ENCODE assay signal across 17 cellular contexts in the genomic region with DNA sequence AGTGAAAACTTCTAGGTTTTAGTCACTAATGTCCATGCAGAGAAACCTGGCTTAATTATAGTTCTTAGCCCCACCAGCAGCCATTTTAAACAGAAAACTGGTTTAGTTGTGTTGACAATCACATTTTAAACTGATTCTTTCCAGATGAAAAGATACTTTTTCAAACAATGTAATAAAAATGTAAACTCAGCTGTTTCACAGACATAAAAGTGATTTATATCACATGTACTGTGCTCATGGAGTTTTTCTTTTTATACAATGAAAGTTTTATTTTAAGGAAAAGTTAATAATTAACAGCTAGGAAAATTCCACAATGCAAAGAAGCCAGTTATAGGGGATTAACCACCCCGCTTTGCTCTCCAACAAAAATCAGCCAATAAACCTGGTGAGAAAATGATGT.
A peak's percentile ranks its signal among the peaks of the same experiment; 100 is the strongest.
DNase-seq lines count a peak whose midpoint lies in the region; ATAC-seq, FAIRE-seq and TF ChIP-seq lines count a peak whose summit lies in the region.
"Had no signal": no experiment of that assay in that cellular context is flagged by ENCODE, and none has a peak within 500 bp of the region (broad histone marks: within the 10 kb centered on the region; RNA-seq: fewer than 3 reads in every experiment).

No MANE protein-coding gene starts in this region.

- H3K27ac Mint-ChIP-seq in progenitor cell of endocrine pancreas = peak overlapping the region; percentile 46
- H3K27ac Mint-ChIP-seq in HFFc6 = no peak overlapping the region
- H3K27ac Mint-ChIP-seq: CD4-positive, alpha-beta T cell had no signal

- no peak for ATAC-seq in K562

- no peaks in the 10 kb centered on the region for H4K20me1 ChIP-seq in K562 (replicated peaks; ENCODE audit: control insufficient read depth, insufficient read depth, low read length)

- no peak overlapping the region for H3K4me3 ChIP-seq in K562

- no peaks in the 10 kb centered on the region for H3K9me1 ChIP-seq in K562 (ENCODE audit: control insufficient read depth, insufficient read depth, low read length)

- no peaks in the 10 kb centered on the region for H3K9me3 Mint-ChIP-seq in progenitor cell of endocrine pancreas (ENCODE audit: low read depth)
- H3K9me3 Mint-ChIP-seq in HFFc6 = no peaks in the 10 kb centered on the region
- H3K9me3 Mint-ChIP-seq: CD4-positive, alpha-beta T cell had no signal

- no peak for TF ChIP-seq RAD21 in K562 (CRISPR knock-in tag; conservative IDR thresholded peaks at IDR 0.05 in 1 of 2, IDR thresholded peaks at IDR 0.05 in 1 of 2)

- H3K27me3 Mint-ChIP-seq in progenitor cell of endocrine pancreas (peaks cover 6% of the 10 kb centered on the region), HFFc6 (ENCODE audit: insufficient read depth) (peaks cover 1% of the 10 kb centered on the region; the same call in 1 of the 2 replicates)
- H3K27me3 Mint-ChIP-seq: CD4-positive, alpha-beta T cell had no signal

- TF ChIP-seq EP300 in K562 (IDR thresholded peaks at IDR 0.05; ENCODE audit: low read length) = no peak

- H3K9ac ChIP-seq in K562 (ENCODE audit: insufficient read depth in 1 of 2, low read depth in 2 of 2, low read length in 2 of 2) = no peak overlapping the region

- H3K79me2 ChIP-seq in K562 (ENCODE audit: control insufficient read depth, insufficient read depth, low read length) = no peaks in the 10 kb centered on the region

- intact Hi-C loops in K562 (cut with micrococcal nuclease) = no loop called here

- CTCF ChIA-PET in K562 (lab: Yijun Ruan, JAX; ENCODE audit: low intra/inter-chr PET ratio) = no interaction called here

- no peak overlapping the region for H3K4me2 ChIP-seq in K562 (ENCODE audit: insufficient read depth, low read length)

- peaks cover 47% of the 10 kb centered on the region for H3K4me1 Mint-ChIP-seq in progenitor cell of endocrine pancreas (ENCODE audit: low read depth)
- H3K4me1 Mint-ChIP-seq in HFFc6 (ENCODE audit: low read depth) = no peaks in the 10 kb centered on the region

- H3K27me3 ChIP-seq in K562 (ENCODE audit: control insufficient read depth in 2 of 2, insufficient read depth in 2 of 2, low read length in 2 of 2) = no peaks in the 10 kb centered on the region

- no peak overlapping the region for H2AFZ ChIP-seq in K562 (ENCODE audit: low read depth, low read length)

- no peak overlapping the region for H3K4me3 Mint-ChIP-seq in progenitor cell of endocrine pancreas (ENCODE audit: low read depth)
- H3K4me3 Mint-ChIP-seq in HFFc6 = no peak overlapping the region
- H3K4me3 Mint-ChIP-seq: CD4-positive, alpha-beta T cell had no signal

- no peak for TF ChIP-seq POLR2A in K562 (conservative IDR thresholded peaks at IDR 0.05)

- no TSS peak for BruUV-seq in K562 (replicated peaks; lab: Mats Ljungman, UMichigan)

- H3K9me3 ChIP-seq in K562 (replicated peaks; ENCODE audit: control insufficient read depth, insufficient read depth, low read depth, low read length) = no peaks in the 10 kb centered on the region

- H3K4me1 ChIP-seq in K562 (replicated peaks in 1 of 2; ENCODE audit: control insufficient read depth in 2 of 2, insufficient read depth in 2 of 2, low read length in 2 of 2) = no peaks in the 10 kb centered on the region

- FAIRE-seq in K562 (lab: Jason Lieb, UNC) = no peak
- FAIRE-seq: A204.1, H1 had no signal

- peak; percentile 21 for DNase-seq in NCI-H748 (lab: John Stamatoyannopoulos, UW; ENCODE audit: unreplicated experiment)
- no peak for DNase-seq in NCI-H748 treated with DMSO at 0.1 percent for 48 hours (lab: John Stamatoyannopoulos, UW)
- DNase-seq in LoVo (ENCODE audit: low spot score) = peak; percentile 7
- DNase-seq in K562 (ENCODE audit: extremely low read depth in 1 of 4, low spot score in 3 of 4) = no peak
- no peak for DNase-seq in progenitor cell of endocrine pancreas (ENCODE audit: low spot score, unreplicated experiment)
- DNase-seq in NOMO-1 (lab: John Stamatoyannopoulos, UW; ENCODE audit: unreplicated experiment in 2 of 2) = no peak
- DNase-seq in HFFc6 = no peak
- no peak for DNase-seq in activated T-cell treated with anti-CD3 and anti-CD28 coated beads, Interleukin-2, amount 50 U/mL, for 48 hours
- DNase-seq: Calu3; CD4-positive, alpha-beta T cell; NCI-H187 treated with DMSO at 0.1 percent for 48 hours; NCI-H446; NCI-H82; SIG-M5 had no signal

- in situ Hi-C loops in K562 (cut with MboI) = no loop called here

- no peak overlapping the region for H3K27ac ChIP-seq in K562 (ENCODE audit: extremely low read depth, low read depth, low read length)
- H3K27ac ChIP-seq: RWPE1 had no signal

- 83% methylated on average over 1 of the region's 1 CpG for WGBS in K562 (ENCODE audit: insufficient coverage, low coverage, missing lambda C conversion rate)

- POLR2A ChIA-PET in K562 (lab: Yijun Ruan, JAX) = no interaction called here

- H3K36me3 ChIP-seq in K562 (ENCODE audit: control insufficient read depth, insufficient read depth, low read length) = no peaks in the 10 kb centered on the region

- TF ChIP-seq CTCF in K562 (IDR thresholded peaks at IDR 0.05 in 2 of 3, conservative IDR thresholded peaks at IDR 0.05 in 1 of 3; ENCODE audit: insufficient read depth in 2 of 3, low read depth in 1 of 3, low read length in 3 of 3) = no peak
- TF ChIP-seq CTCF in progenitor cell of endocrine pancreas (IDR thresholded peaks at IDR 0.05; ENCODE audit: unreplicated experiment) = no peak
- TF ChIP-seq CTCF in HFFc6 (IDR thresholded peaks at IDR 0.05) = no peak

- H3K36me3 Mint-ChIP-seq in progenitor cell of endocrine pancreas (ENCODE audit: insufficient read depth) (no peaks in the 10 kb centered on the region), HFFc6 (ENCODE audit: low read depth) (no peaks in the 10 kb centered on the region)

TF ChIP-seq in K562, 482 proteins besides CTCF, POLR2A, EP300 and RAD21:
- TF ChIP-seq ZFPM2 (CRISPR knock-in tag; IDR thresholded peaks at IDR 0.05) (no peak), C11orf30 (IDR thresholded peaks at IDR 0.05; ENCODE audit: low read depth) (0 out of 2 replicates have a peak, but pooled peaks have one; percentile 23), ZNF316 (IDR thresholded peaks at IDR 0.05) (peak; percentile 52), TCF7L2 (IDR thresholded peaks at IDR 0.05; ENCODE audit: low read depth, low read length) (no peak)

Comparison
In these comparisons a context has a peak if more than half of its experiments do, and no peak if none do; other contexts are left out.
1. DNase-seq: peak in NCI-H748 (single experiment) and LoVo (single experiment); none in NCI-H748 treated with DMSO at 0.1 percent for 48 hours (single experiment), K562 (0 of 4), progenitor cell of endocrine pancreas (single experiment), NOMO-1 (0 of 2), HFFc6 (single experiment) and activated T-cell treated with anti-CD3 and anti-CD28 coated beads, Interleukin-2, amount 50 U/mL, for 48 hours (0 of 2).